Comparison of ENCODE assay signal across 1 cellular context in genomic region chr2:47502498-47502897, GRCh38.
TF ChIP-seq lines count a peak whose summit lies in the region.

No MANE protein-coding gene starts in this region.

TF ChIP-seq in GM12878, 131 proteins besides CTCF, POLR2A, EP300 and RAD21 (continued from another document):
- TF ChIP-seq, protein P1, sequence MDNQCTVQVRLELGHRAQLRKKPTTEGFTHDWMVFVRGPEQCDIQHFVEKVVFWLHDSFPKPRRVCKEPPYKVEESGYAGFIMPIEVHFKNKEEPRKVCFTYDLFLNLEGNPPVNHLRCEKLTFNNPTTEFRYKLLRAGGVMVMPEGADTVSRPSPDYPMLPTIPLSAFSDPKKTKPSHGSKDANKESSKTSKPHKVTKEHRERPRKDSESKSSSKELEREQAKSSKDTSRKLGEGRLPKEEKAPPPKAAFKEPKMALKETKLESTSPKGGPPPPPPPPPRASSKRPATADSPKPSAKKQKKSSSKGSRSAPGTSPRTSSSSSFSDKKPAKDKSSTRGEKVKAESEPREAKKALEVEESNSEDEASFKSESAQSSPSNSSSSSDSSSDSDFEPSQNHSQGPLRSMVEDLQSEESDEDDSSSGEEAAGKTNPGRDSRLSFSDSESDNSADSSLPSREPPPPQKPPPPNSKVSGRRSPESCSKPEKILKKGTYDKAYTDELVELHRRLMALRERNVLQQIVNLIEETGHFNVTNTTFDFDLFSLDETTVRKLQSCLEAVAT (IDR thresholded peaks at IDR 0.05), result peak; percentile 62
- TF ChIP-seq IKZF2 (IDR thresholded peaks at IDR 0.05) (peak; percentile 40 to 49; a peak in 3 of 4 replicates), RUNX3 (IDR thresholded peaks at IDR 0.05; ENCODE audit: low read length) (peak; percentile 64; the same call in 1 of the 2 replicates), IRF4 (IDR thresholded peaks at IDR 0.05; ENCODE audit: low read depth, low read length) (peak; percentile 88; the same call in 1 of the 2 replicates)
